1 cellular context compared by ENCODE assay signal in the genomic region with DNA sequence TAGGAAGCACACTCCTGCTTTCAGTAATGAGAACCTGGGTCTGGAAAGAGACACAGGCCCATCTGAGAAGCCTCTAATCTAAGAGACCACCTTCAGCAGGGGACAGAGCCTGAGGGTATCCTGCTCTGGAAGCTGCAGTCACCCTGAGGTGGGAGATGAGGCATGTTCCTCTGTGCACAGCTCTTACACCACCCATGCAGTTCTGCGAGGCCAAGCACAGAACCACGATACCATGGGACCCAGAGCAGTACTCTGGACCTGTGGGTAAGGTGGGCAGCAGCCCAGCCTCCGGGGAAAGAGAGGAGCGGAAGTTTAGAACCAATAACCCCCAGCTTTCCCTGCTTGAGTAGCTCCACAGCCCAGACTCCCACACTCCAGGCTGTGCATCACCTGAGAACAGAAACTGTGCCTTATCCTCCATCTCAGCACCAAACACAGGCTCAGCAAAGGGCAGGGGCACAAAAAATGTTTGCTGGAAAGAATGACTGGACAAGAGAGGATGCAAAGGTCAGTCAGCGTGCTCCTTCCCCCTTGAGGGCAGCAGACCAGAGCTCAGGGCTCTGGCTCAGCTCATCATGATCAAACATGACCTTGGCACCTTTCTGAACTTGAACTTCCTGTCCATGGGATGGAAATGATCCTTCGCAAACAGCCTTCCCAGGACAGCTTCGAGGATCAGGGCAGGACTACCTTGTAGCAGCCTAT.
TF ChIP-seq lines count a peak whose summit lies in the region.

No MANE protein-coding gene starts in this region.

TF ChIP-seq in HepG2, 621 proteins besides CTCF, POLR2A, EP300 and RAD21 (continued from another document and continues in another):
- TF ChIP-seq, protein P1, sequence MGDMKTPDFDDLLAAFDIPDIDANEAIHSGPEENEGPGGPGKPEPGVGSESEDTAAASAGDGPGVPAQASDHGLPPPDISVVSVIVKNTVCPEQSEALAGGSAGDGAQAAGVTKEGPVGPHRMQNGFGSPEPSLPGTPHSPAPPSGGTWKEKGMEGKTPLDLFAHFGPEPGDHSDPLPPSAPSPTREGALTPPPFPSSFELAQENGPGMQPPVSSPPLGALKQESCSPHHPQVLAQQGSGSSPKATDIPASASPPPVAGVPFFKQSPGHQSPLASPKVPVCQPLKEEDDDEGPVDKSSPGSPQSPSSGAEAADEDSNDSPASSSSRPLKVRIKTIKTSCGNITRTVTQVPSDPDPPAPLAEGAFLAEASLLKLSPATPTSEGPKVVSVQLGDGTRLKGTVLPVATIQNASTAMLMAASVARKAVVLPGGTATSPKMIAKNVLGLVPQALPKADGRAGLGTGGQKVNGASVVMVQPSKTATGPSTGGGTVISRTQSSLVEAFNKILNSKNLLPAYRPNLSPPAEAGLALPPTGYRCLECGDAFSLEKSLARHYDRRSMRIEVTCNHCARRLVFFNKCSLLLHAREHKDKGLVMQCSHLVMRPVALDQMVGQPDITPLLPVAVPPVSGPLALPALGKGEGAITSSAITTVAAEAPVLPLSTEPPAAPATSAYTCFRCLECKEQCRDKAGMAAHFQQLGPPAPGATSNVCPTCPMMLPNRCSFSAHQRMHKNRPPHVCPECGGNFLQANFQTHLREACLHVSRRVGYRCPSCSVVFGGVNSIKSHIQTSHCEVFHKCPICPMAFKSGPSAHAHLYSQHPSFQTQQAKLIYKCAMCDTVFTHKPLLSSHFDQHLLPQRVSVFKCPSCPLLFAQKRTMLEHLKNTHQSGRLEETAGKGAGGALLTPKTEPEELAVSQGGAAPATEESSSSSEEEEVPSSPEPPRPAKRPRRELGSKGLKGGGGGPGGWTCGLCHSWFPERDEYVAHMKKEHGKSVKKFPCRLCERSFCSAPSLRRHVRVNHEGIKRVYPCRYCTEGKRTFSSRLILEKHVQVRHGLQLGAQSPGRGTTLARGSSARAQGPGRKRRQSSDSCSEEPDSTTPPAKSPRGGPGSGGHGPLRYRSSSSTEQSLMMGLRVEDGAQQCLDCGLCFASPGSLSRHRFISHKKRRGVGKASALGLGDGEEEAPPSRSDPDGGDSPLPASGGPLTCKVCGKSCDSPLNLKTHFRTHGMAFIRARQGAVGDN (CRISPR knock-in tag; IDR thresholded peaks at IDR 0.05) = peak; percentile 19; the same call in 1 of the 2 replicates
- TF ChIP-seq, protein P2, sequence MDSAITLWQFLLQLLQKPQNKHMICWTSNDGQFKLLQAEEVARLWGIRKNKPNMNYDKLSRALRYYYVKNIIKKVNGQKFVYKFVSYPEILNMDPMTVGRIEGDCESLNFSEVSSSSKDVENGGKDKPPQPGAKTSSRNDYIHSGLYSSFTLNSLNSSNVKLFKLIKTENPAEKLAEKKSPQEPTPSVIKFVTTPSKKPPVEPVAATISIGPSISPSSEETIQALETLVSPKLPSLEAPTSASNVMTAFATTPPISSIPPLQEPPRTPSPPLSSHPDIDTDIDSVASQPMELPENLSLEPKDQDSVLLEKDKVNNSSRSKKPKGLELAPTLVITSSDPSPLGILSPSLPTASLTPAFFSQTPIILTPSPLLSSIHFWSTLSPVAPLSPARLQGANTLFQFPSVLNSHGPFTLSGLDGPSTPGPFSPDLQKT (CRISPR knock-in tag; IDR thresholded peaks at IDR 0.05; ENCODE audit: borderline replicate concordance) = no peak
- peak; percentile 60 for TF ChIP-seq TEAD3 (CRISPR knock-in tag; optimal IDR thresholded peaks at IDR 0.05; ENCODE audit: borderline replicate concordance)
- TF ChIP-seq MEIS1 (CRISPR knock-in tag; IDR thresholded peaks at IDR 0.05; ENCODE audit: borderline replicate concordance) = no peak; the same call in 1 of the 2 replicates
- TF ChIP-seq HMG20A (CRISPR knock-in tag; IDR thresholded peaks at IDR 0.05; ENCODE audit: borderline replicate concordance) = peak; percentile 86
- peak; percentile 94 for TF ChIP-seq HNF4A (CRISPR knock-in tag; IDR thresholded peaks at IDR 0.05)
- no peak for TF ChIP-seq GABPA (IDR thresholded peaks at IDR 0.05; ENCODE audit: low read depth, low read length)
- TF ChIP-seq GABPA (CRISPR knock-in tag; IDR thresholded peaks at IDR 0.05; ENCODE audit: low read depth) = peak; percentile 45; the same call in 1 of the 2 replicates
- TF ChIP-seq PITX1 (CRISPR knock-in tag; IDR thresholded peaks at IDR 0.05) = peak; percentile 76
- peak; percentile 40; the same call in 1 of the 2 replicates for TF ChIP-seq NCOA2 (CRISPR knock-in tag; IDR thresholded peaks at IDR 0.05)
- no peak for TF ChIP-seq SNRNP70 (IDR thresholded peaks at IDR 0.05; ENCODE audit: low read depth, low read length)
- TF ChIP-seq TEAD2 (CRISPR knock-in tag; IDR thresholded peaks at IDR 0.05) = no peak
- no peak for TF ChIP-seq ZSCAN9 (CRISPR knock-in tag; IDR thresholded peaks at IDR 0.05; ENCODE audit: borderline replicate concordance)
- TF ChIP-seq KDM2A (CRISPR knock-in tag; IDR thresholded peaks at IDR 0.05; ENCODE audit: borderline replicate concordance, low read depth) = 0 out of 2 replicates have a peak, but pooled peaks have one; percentile 19
- TF ChIP-seq, protein P3, sequence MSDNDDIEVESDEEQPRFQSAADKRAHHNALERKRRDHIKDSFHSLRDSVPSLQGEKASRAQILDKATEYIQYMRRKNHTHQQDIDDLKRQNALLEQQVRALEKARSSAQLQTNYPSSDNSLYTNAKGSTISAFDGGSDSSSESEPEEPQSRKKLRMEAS (IDR thresholded peaks at IDR 0.05) = peak; percentile 53
- no peak for TF ChIP-seq ZNF557 (CRISPR knock-in tag; IDR thresholded peaks at IDR 0.05)
- TF ChIP-seq, protein P4, sequence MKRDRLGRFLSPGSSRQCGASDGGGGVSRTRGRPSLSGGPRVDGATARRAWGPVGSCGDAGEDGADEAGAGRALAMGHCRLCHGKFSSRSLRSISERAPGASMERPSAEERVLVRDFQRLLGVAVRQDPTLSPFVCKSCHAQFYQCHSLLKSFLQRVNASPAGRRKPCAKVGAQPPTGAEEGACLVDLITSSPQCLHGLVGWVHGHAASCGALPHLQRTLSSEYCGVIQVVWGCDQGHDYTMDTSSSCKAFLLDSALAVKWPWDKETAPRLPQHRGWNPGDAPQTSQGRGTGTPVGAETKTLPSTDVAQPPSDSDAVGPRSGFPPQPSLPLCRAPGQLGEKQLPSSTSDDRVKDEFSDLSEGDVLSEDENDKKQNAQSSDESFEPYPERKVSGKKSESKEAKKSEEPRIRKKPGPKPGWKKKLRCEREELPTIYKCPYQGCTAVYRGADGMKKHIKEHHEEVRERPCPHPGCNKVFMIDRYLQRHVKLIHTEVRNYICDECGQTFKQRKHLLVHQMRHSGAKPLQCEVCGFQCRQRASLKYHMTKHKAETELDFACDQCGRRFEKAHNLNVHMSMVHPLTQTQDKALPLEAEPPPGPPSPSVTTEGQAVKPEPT (CRISPR knock-in tag; IDR thresholded peaks at IDR 0.05; ENCODE audit: low read depth) = no peak
- peak; percentile 86 for TF ChIP-seq NR2F6 (IDR thresholded peaks at IDR 0.05)
- peak; percentile 91 for TF ChIP-seq NR2F6 (CRISPR knock-in tag; IDR thresholded peaks at IDR 0.05)
- TF ChIP-seq PLRG1 (conservative IDR thresholded peaks at IDR 0.05) = no peak
- TF ChIP-seq ZNF703 (CRISPR knock-in tag; IDR thresholded peaks at IDR 0.05; ENCODE audit: borderline replicate concordance) = no peak
- TF ChIP-seq, protein P5, sequence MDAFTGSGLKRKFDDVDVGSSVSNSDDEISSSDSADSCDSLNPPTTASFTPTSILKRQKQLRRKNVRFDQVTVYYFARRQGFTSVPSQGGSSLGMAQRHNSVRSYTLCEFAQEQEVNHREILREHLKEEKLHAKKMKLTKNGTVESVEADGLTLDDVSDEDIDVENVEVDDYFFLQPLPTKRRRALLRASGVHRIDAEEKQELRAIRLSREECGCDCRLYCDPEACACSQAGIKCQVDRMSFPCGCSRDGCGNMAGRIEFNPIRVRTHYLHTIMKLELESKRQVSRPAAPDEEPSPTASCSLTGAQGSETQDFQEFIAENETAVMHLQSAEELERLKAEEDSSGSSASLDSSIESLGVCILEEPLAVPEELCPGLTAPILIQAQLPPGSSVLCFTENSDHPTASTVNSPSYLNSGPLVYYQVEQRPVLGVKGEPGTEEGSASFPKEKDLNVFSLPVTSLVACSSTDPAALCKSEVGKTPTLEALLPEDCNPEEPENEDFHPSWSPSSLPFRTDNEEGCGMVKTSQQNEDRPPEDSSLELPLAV (CRISPR knock-in tag; conservative IDR thresholded peaks at IDR 0.05; ENCODE audit: low read depth) = no peak
- peak; percentile 46; the same call in 1 of the 2 replicates for TF ChIP-seq SMAD3 (CRISPR knock-in tag; IDR thresholded peaks at IDR 0.05)
- peak; percentile 73 for TF ChIP-seq IRF2 (CRISPR knock-in tag; IDR thresholded peaks at IDR 0.05)
- TF ChIP-seq RNF2 (conservative IDR thresholded peaks at IDR 0.05; ENCODE audit: low read depth) = no peak
- TF ChIP-seq, protein P6, sequence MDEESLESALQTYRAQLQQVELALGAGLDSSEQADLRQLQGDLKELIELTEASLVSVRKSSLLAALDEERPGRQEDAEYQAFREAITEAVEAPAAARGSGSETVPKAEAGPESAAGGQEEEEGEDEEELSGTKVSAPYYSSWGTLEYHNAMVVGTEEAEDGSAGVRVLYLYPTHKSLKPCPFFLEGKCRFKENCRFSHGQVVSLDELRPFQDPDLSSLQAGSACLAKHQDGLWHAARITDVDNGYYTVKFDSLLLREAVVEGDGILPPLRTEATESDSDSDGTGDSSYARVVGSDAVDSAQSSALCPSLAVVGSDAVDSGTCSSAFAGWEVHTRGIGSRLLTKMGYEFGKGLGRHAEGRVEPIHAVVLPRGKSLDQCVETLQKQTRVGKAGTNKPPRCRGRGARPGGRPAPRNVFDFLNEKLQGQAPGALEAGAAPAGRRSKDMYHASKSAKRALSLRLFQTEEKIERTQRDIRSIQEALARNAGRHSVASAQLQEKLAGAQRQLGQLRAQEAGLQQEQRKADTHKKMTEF (CRISPR knock-in tag; IDR thresholded peaks at IDR 0.05) = peak; percentile 68; the same call in 1 of the 2 replicates
- no peak for TF ChIP-seq ZNF839 (CRISPR knock-in tag; IDR thresholded peaks at IDR 0.05; ENCODE audit: borderline replicate concordance)
- TF ChIP-seq DNMT3B (CRISPR knock-in tag; conservative IDR thresholded peaks at IDR 0.05) = no peak
- TF ChIP-seq, protein P7, sequence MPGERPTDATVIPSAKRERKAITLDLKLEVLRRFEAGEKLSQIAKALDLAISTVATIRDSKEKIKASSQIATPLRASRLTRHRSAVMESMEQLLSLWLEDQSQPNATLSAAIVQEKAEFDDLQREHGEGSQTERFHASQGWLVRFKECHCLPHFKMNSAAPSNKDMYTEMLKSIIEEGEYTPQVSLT (CRISPR knock-in tag; IDR thresholded peaks at IDR 0.05; ENCODE audit: borderline replicate concordance, low read depth) = no peak
- peak; percentile 14; the same call in 1 of the 2 replicates for TF ChIP-seq JUND (CRISPR knock-in tag; IDR thresholded peaks at IDR 0.05)
- TF ChIP-seq KLF13 (CRISPR knock-in tag; IDR thresholded peaks at IDR 0.05) = no peak
- peak; percentile 74; the same call in 1 of the 2 replicates for TF ChIP-seq ZNF205 (CRISPR knock-in tag; IDR thresholded peaks at IDR 0.05)
- no peak for TF ChIP-seq GTF2F1 (IDR thresholded peaks at IDR 0.05; ENCODE audit: low read length)
- TF ChIP-seq RORA (CRISPR knock-in tag; IDR thresholded peaks at IDR 0.05) = no peak
- TF ChIP-seq, protein P8, sequence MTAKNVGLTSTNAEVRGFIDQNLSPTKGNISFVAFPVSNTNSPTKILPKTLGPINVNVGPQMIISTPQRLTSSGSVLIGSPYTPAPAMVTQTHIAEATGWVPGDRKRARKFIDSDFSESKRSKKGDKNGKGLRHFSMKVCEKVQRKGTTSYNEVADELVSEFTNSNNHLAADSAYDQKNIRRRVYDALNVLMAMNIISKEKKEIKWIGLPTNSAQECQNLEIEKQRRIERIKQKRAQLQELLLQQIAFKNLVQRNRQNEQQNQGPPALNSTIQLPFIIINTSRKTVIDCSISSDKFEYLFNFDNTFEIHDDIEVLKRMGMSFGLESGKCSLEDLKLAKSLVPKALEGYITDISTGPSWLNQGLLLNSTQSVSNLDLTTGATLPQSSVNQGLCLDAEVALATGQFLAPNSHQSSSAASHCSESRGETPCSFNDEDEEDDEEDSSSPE (CRISPR knock-in tag; IDR thresholded peaks at IDR 0.05) = 0 out of 2 replicates have a peak, but pooled peaks have one; percentile 31
- TF ChIP-seq HOXA7 (CRISPR knock-in tag; IDR thresholded peaks at IDR 0.05) = no peak
- TF ChIP-seq IRX3 (CRISPR knock-in tag; IDR thresholded peaks at IDR 0.05; ENCODE audit: borderline replicate concordance, low read depth) = no peak
- TF ChIP-seq ZFX (CRISPR knock-in tag; IDR thresholded peaks at IDR 0.05; ENCODE audit: low read depth) = no peak
- TF ChIP-seq, protein P9, sequence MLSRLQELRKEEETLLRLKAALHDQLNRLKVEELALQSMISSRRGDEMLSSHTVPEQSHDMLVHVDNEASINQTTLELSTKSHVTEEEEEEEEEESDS (CRISPR knock-in tag; IDR thresholded peaks at IDR 0.05; ENCODE audit: borderline replicate concordance) = no peak
- TF ChIP-seq RFX3 (CRISPR knock-in tag; IDR thresholded peaks at IDR 0.05) = no peak
- TF ChIP-seq SNAI1 (CRISPR knock-in tag; IDR thresholded peaks at IDR 0.05; ENCODE audit: borderline replicate concordance) = no peak
- 0 out of 2 replicates have a peak, but pooled peaks have one; percentile 51 for TF ChIP-seq JUN (CRISPR knock-in tag; IDR thresholded peaks at IDR 0.05)
- TF ChIP-seq ELF3 (CRISPR knock-in tag; IDR thresholded peaks at IDR 0.05) = peak; percentile 39; the same call in 1 of the 2 replicates
